Comparison of ENCODE assay signal across 8 cellular contexts in the genomic region with DNA sequence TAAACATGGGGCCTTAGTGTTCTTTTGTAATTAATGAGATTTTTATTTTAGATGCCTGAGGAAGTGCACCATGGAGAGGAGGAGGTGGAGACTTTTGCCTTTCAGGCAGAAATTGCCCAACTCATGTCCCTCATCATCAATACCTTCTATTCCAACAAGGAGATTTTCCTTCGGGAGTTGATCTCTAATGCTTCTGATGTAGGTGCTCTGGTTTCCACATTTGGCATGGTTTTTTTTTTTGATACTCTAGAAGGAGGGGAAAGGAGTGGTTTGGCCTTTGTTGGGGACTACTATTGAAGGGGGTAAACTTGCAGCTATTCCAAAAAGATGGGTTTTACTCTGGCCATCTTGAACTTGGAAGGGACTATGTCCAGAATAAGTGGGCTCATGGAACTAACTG. TPM values are rescaled to one million over a fixed set of nuclear protein-coding genes. Genes with fewer than 3 reads are reported as not detected.
DNase-seq lines count a peak whose midpoint lies in the region; ATAC-seq, FAIRE-seq and TF ChIP-seq lines count a peak whose summit lies in the region.

No MANE protein-coding gene starts in this region.

- DNase-seq in AG04450 (ENCODE audit: low read depth, low spot score) = no peak
- DNase-seq in choroid plexus epithelial cell (ENCODE audit: low read depth) = no peak
- no peak for DNase-seq in naive B cell
- no peak for DNase-seq in DMS153 treated with DMSO at 0.1 percent for 48 hours (lab: John Stamatoyannopoulos, UW; ENCODE audit: unreplicated experiment)
- no peak for DNase-seq in UCSD-AML1 (lab: John Stamatoyannopoulos, UW; ENCODE audit: unreplicated experiment)
- DNase-seq in H54 (ENCODE audit: insufficient read length, low spot score) = no peak

- H3K4me3 ChIP-seq in AG04450 (ENCODE audit: low read depth, low read length) (peak overlapping the region; percentile 91), choroid plexus epithelial cell (ENCODE audit: low read depth, low read length) (peak overlapping the region; percentile 76)

- H3K4me1 Mint-ChIP-seq in naive B cell = peaks cover 52 to 64% (median 59%) of the 10 kb centered on the region in 3 donors

- peaks cover 62% of the 10 kb centered on the region for H3K36me3 ChIP-seq in KOPT-K1 (ENCODE audit: insufficient read depth, low read length)

- no peaks in the 10 kb centered on the region for H3K27me3 ChIP-seq in AG04450 (ENCODE audit: control insufficient read depth, insufficient read depth, low read length)

- ATAC-seq in naive B cell (ENCODE audit: low read depth in 2 of 2) (no peak), GM18498 (IDR thresholded peaks at IDR 0.05; ENCODE audit: unreplicated experiment) (no peak)

- H3K9me3 ChIP-seq in AG04450 (ENCODE audit: control insufficient read depth, insufficient read depth, low read length) (no peaks in the 10 kb centered on the region; the same call in 1 of the 2 replicates), KOPT-K1 (ENCODE audit: insufficient read depth, low read length, poor library complexity, severe bottlenecking) (no peaks in the 10 kb centered on the region)

- peak overlapping the region; percentile 12 to 99 (median 91) for H3K27ac Mint-ChIP-seq in naive B cell

- H3K4me3 Mint-ChIP-seq in naive B cell = peak overlapping the region; percentile 95 to 100 (median 98)

- H3K27ac ChIP-seq in AG04450 (ENCODE audit: low read depth, low read length) = no peak overlapping the region
- peak overlapping the region; percentile 89 for H3K27ac ChIP-seq in KOPT-K1 (ENCODE audit: low read depth, low read length, poor library complexity, severe bottlenecking)

- peaks cover 33 to 43% of the 10 kb centered on the region in 2 donors for H3K36me3 Mint-ChIP-seq in naive B cell

- CTCF ChIA-PET in AG04450 (lab: Charles Lee) = interaction anchor here (1.5 to 2.0 kb wide), 3 partner anchors 8 to 19 kb away, joined by 3 to 10 read pairs (median 5); a partner anchor contains a TSS

- peaks cover 0 to 6% (median 0%) of the 10 kb centered on the region in 7 donors for H3K9me3 Mint-ChIP-seq in naive B cell

- POLR2A ChIA-PET in AG04450 (lab: Yijun Ruan, JAX) = interaction anchor here (4.0 kb wide), 1 partner anchor 8 kb away, joined by 107 read pairs; a partner anchor contains a TSS

- FAIRE-seq in H54 (lab: Jason Lieb, UNC) = no peak

- TF ChIP-seq POLR2A in H54 (IDR thresholded peaks at IDR 0.05; ENCODE audit: low read depth, low read length) = no peak

- H3K27me3 Mint-ChIP-seq in naive B cell = peaks cover 0 to 4% (median 0%) of the 10 kb centered on the region in 3 donors

- TF ChIP-seq CTCF in AG04450 (IDR thresholded peaks at IDR 0.05; ENCODE audit: low read depth, low read length) = no peak
- TF ChIP-seq CTCF in choroid plexus epithelial cell (conservative IDR thresholded peaks at IDR 0.05; ENCODE audit: low read depth, low read length) = no peak

RNA-seq across cellular contexts. Expression of a gene that starts 1.7 kb away (rescaled TPM):
- polyA plus RNA-seq in AG04450 (2011; rRNA removed) = 792 and 943 TPM in 2 replicates
- polyA minus RNA-seq in AG04450 (2011; rRNA and poly(A)+ RNA removed) = 662 and 748 TPM in 2 replicates
- 100 to 1,000 TPM; 420 to 486 (median 447) TPM for polyA plus RNA-seq in naive B cell (ENCODE audit: low read depth in 6 of 6)

RNA-seq across cellular contexts. Expression of a gene that starts 8.7 kb away (rescaled TPM):
- 83.5 and 107 TPM in 2 replicates for polyA plus RNA-seq in AG04450 (2011; rRNA removed)
- polyA minus RNA-seq in AG04450 (2011; rRNA and poly(A)+ RNA removed) = 55.7 and 76.1 TPM in 2 replicates
- 10 to 100 TPM; 24.2 to 38.6 (median 27.2) TPM for polyA plus RNA-seq in naive B cell (ENCODE audit: low read depth in 6 of 6)

RNA-seq across cellular contexts. Expression of a gene that starts 16.8 kb away (rescaled TPM):
- 13.7 and 17.0 TPM in 2 replicates for polyA plus RNA-seq in AG04450 (2011; rRNA removed)
- 6.4 and 9.4 TPM in 2 replicates for polyA minus RNA-seq in AG04450 (2011; rRNA and poly(A)+ RNA removed)
- polyA plus RNA-seq in naive B cell (ENCODE audit: low read depth in 6 of 6) = 10 to 100 TPM; 22.1 to 30.8 (median 27.9) TPM

RNA-seq across cellular contexts. Expression of a gene that starts 21.7 kb away (rescaled TPM):
- polyA plus RNA-seq in AG04450 (2011; rRNA removed) = not detected in 2 replicates
- not detected in 2 replicates for polyA minus RNA-seq in AG04450 (2011; rRNA and poly(A)+ RNA removed)
- polyA plus RNA-seq in naive B cell (ENCODE audit: low read depth in 6 of 6) = not detected

RNA-seq across cellular contexts. Expression of a gene that starts 25.2 kb away (rescaled TPM):
- polyA plus RNA-seq in AG04450 (2011; rRNA removed) (13.2 and 14.9 TPM in 2 replicates), naive B cell (ENCODE audit: low read depth in 6 of 6) (1 to 10 TPM in 3 of 6 donors, under 1 TPM in 3; 0.15 to 3.1 (median 0.99) TPM)
- polyA minus RNA-seq in AG04450 (2011; rRNA and poly(A)+ RNA removed) = 15.6 and 19.6 TPM in 2 replicates
